In the genomic region with DNA sequence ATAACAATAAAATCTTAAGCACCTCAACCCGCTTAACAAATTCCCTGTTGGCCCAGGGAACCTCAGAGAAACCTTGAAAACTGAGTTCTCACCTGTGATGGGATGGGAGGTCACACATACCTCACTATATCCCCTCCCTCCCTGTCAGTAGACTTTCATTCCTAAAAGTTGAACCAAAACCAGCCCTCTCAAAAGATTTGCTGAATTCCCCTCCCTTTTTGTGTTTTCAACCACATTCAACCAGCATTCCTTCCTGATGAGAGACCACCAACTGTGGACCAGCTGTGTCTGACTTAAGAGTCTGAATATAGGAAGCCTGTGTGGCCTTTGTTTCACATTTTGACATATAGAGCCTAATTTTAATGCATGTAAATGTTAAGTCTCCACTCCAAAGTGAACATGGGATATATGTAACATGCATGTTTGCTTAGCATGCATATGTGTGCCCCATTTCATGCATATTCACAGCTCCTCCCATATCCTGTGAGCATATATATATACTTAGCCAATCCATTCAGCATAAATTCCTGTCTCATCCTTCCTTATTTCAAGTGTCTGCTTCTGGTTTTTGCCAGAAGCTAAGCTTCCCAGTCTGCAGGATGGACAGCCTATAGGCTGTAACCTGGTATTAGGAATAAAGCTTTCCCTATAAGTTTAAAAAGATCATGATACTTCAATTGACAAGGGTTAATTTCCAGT, we compare ENCODE assay signal across 16 cellular contexts.
"Had no signal": no experiment of that assay in that cellular context is flagged by ENCODE, and none has a peak within 500 bp of the region (broad histone marks: within the 10 kb centered on the region; RNA-seq: fewer than 3 reads in every experiment).

No MANE protein-coding gene starts in this region.

- H3K36me3 Mint-ChIP-seq: activated CD4-positive, alpha-beta memory T cell treated with anti-CD3 and anti-CD28 coated beads for 36 hours; activated naive CD8-positive, alpha-beta T cell treated with anti-CD3 and anti-CD28 coated beads for 36 hours had no signal

- H3K27ac Mint-ChIP-seq: activated CD4-positive, alpha-beta memory T cell treated with anti-CD3 and anti-CD28 coated beads for 36 hours; activated naive CD8-positive, alpha-beta T cell treated with anti-CD3 and anti-CD28 coated beads for 36 hours; activated T-cell treated with anti-CD3 and anti-CD28 coated beads, Interleukin-2, amount 50 U/mL, for 72 hours; stimulated activated naive CD8-positive, alpha-beta T cell treated with anti-CD3 and anti-CD28 coated beads, Interleukin-15, amount 100 ng/mL, for 72 hours had no signal

- ATAC-seq: activated T-cell treated with anti-CD3 and anti-CD28 coated beads, Interleukin-2, amount 50 U/mL, for 72 hours; esophagus mucosa; left ventricle myocardium superior; stimulated activated naive CD8-positive, alpha-beta T cell treated with anti-CD3 and anti-CD28 coated beads, Interleukin-15, amount 100 ng/mL, for 72 hours; upper lobe of right lung had no signal

- H3K27me3 ChIP-seq: dorsolateral prefrontal cortex, ovary, testis, upper lobe of right lung had no signal

- H3K4me1 ChIP-seq: testis, upper lobe of right lung had no signal

- H3K9me3 Mint-ChIP-seq: activated CD4-positive, alpha-beta memory T cell treated with anti-CD3 and anti-CD28 coated beads for 36 hours; activated naive CD8-positive, alpha-beta T cell treated with anti-CD3 and anti-CD28 coated beads for 36 hours; activated T-cell treated with anti-CD3 and anti-CD28 coated beads, Interleukin-2, amount 50 U/mL, for 72 hours; stimulated activated naive CD8-positive, alpha-beta T cell treated with anti-CD3 and anti-CD28 coated beads, Interleukin-15, amount 100 ng/mL, for 72 hours had no signal

- H3K4me3 ChIP-seq: dorsolateral prefrontal cortex, ovary, testis, upper lobe of right lung had no signal

- H3K36me3 ChIP-seq: ovary, upper lobe of right lung had no signal

- H3K27me3 Mint-ChIP-seq: activated CD4-positive, alpha-beta memory T cell treated with anti-CD3 and anti-CD28 coated beads for 36 hours; activated naive CD8-positive, alpha-beta T cell treated with anti-CD3 and anti-CD28 coated beads for 36 hours; stimulated activated naive CD8-positive, alpha-beta T cell treated with anti-CD3 and anti-CD28 coated beads, Interleukin-15, amount 100 ng/mL, for 72 hours had no signal

- H3K4me3 Mint-ChIP-seq: activated CD4-positive, alpha-beta memory T cell treated with anti-CD3 and anti-CD28 coated beads for 36 hours; activated naive CD8-positive, alpha-beta T cell treated with anti-CD3 and anti-CD28 coated beads for 36 hours; activated T-cell treated with anti-CD3 and anti-CD28 coated beads, Interleukin-2, amount 50 U/mL, for 72 hours; stimulated activated naive CD8-positive, alpha-beta T cell treated with anti-CD3 and anti-CD28 coated beads, Interleukin-15, amount 100 ng/mL, for 72 hours had no signal

- H3K27ac ChIP-seq: dorsolateral prefrontal cortex, ovary, testis, upper lobe of right lung had no signal

- H3K9me3 ChIP-seq: ovary, testis, upper lobe of right lung had no signal

- H3K4me1 Mint-ChIP-seq: activated naive CD8-positive, alpha-beta T cell treated with anti-CD3 and anti-CD28 coated beads for 36 hours; stimulated activated naive CD8-positive, alpha-beta T cell treated with anti-CD3 and anti-CD28 coated beads, Interleukin-15, amount 100 ng/mL, for 72 hours had no signal

- DNase-seq: activated CD4-positive, alpha-beta memory T cell treated with anti-CD3 and anti-CD28 coated beads for 36 hours; activated CD4-positive, alpha-beta T cell treated with anti-CD3 and anti-CD28 coated beads for 1 hour; activated gamma-delta T cell treated with Interleukin-2 at 50 U/mL for 16 hours; activated naive CD8-positive, alpha-beta T cell treated with anti-CD3 and anti-CD28 coated beads for 36 hours; activated T-cell treated with anti-CD3 and anti-CD28 coated beads, Interleukin-2, amount 50 U/mL, for 72 hours; dorsolateral prefrontal cortex; kidney; left ventricle myocardium superior; mesenchymal stem cell; ovary; stimulated activated CD4-positive, alpha-beta T cell treated with anti-CD3 and anti-CD28 coated beads, Interleukin-4, amount 100 ng/mL, for 24 hours; stimulated activated naive CD8-positive, alpha-beta T cell treated with anti-CD3 and anti-CD28 coated beads, Interleukin-15, amount 100 ng/mL, for 72 hours; T-helper 9 cell; testis; upper lobe of right lung had no signal
